25 cellular contexts compared by ENCODE assay signal in genomic region chr11:80621871-80622270, GRCh38.
"Had no signal": no experiment of that assay in that cellular context is flagged by ENCODE, and none has a peak within 500 bp of the region (broad histone marks: within the 10 kb centered on the region; RNA-seq: fewer than 3 reads in every experiment).

No MANE protein-coding gene starts in this region.

- H3K27me3 ChIP-seq: adrenal gland, cardiac muscle cell had no signal

- H3K27ac Mint-ChIP-seq: activated CD8-positive, alpha-beta T cell treated with anti-CD3 and anti-CD28 coated beads, Interleukin-2, amount 10 ng/mL, durations not matched to agents 7 days and 5 days; activated naive CD8-positive, alpha-beta T cell treated with anti-CD3 and anti-CD28 coated beads, Interleukin-2, amount 10 ng/mL, durations not matched to agents 7 days and 5 days; T-cell had no signal

- H3K9me3 Mint-ChIP-seq: activated naive CD8-positive, alpha-beta T cell treated with anti-CD3 and anti-CD28 coated beads, Interleukin-2, amount 10 ng/mL, durations not matched to agents 7 days and 5 days had no signal

- H3K9me3 ChIP-seq: adrenal gland had no signal

- H3K27me3 Mint-ChIP-seq: activated naive CD8-positive, alpha-beta T cell treated with anti-CD3 and anti-CD28 coated beads, Interleukin-2, amount 10 ng/mL, durations not matched to agents 7 days and 5 days; T-cell had no signal

- H3K4me1 ChIP-seq: adrenal gland had no signal

- ATAC-seq: activated CD4-positive, CD25-positive, alpha-beta regulatory T cell treated with anti-CD3 and anti-CD28 coated beads, Interleukin-2, amount 50 U/mL, for 24 hours; activated CD8-positive, alpha-beta T cell treated with anti-CD3 and anti-CD28 coated beads, Interleukin-2, amount 10 ng/mL, durations not matched to agents 7 days and 5 days; Panc1; Right ventricle myocardium inferior; T-cell had no signal

- H3K36me3 Mint-ChIP-seq: activated naive CD8-positive, alpha-beta T cell treated with anti-CD3 and anti-CD28 coated beads, Interleukin-2, amount 10 ng/mL, durations not matched to agents 7 days and 5 days; T-cell had no signal

- H3K4me3 Mint-ChIP-seq: activated CD8-positive, alpha-beta T cell treated with anti-CD3 and anti-CD28 coated beads, Interleukin-2, amount 10 ng/mL, durations not matched to agents 7 days and 5 days; activated naive CD8-positive, alpha-beta T cell treated with anti-CD3 and anti-CD28 coated beads, Interleukin-2, amount 10 ng/mL, durations not matched to agents 7 days and 5 days; T-cell had no signal

- H3K36me3 ChIP-seq: adrenal gland, cardiac muscle cell had no signal

- H3K4me1 Mint-ChIP-seq: activated naive CD8-positive, alpha-beta T cell treated with anti-CD3 and anti-CD28 coated beads, Interleukin-2, amount 10 ng/mL, durations not matched to agents 7 days and 5 days; T-cell had no signal

- DNase-seq: activated CD4-positive, alpha-beta T cell treated with anti-CD3 and anti-CD28 coated beads for 4 hours; activated CD4-positive, alpha-beta T cell treated with anti-CD3 and anti-CD28 coated beads, Interleukin-2, amount 50 U/mL, for 4 hours; activated CD8-positive, alpha-beta memory T cell treated with anti-CD3 and anti-CD28 coated beads, Interleukin-2, amount 50 U/mL, for 48 hours; activated CD8-positive, alpha-beta T cell treated with anti-CD3 and anti-CD28 coated beads, Interleukin-2, amount 10 ng/mL, durations not matched to agents 7 days and 5 days; activated naive CD4-positive, alpha-beta T cell treated with anti-CD3 and anti-CD28 coated beads, Interleukin-2, amount 50 U/mL, for 16 hours; activated naive CD8-positive, alpha-beta T cell treated with anti-CD3 and anti-CD28 coated beads, Interleukin-2, amount 10 ng/mL, durations not matched to agents 7 days and 5 days; activated T-cell treated with anti-CD3 and anti-CD28 coated beads, Interleukin-2, amount 50 U/mL, for 1 hour; adrenal gland; aorta; MM.1S; NCI-H1105; NCI-H1436; NCI-H1694 treated with DMSO at 0.1 percent for 48 hours; NCI-H2029 treated with DMSO at 0.1 percent for 48 hours; NCI-H345; NCI-H510A; NCI-H526 treated with DMSO at 0.1 percent for 48 hours; NCI-H82; RPMI8226; T-cell had no signal

- H3K4me3 ChIP-seq: adrenal gland, cardiac muscle cell, SK-N-MC had no signal

- H3K27ac ChIP-seq: adrenal gland, cardiac muscle cell, SK-N-MC had no signal
